In genomic region chr1:235883261-235883927, GRCh38 we compare ENCODE assay signal across 8 cellular contexts. TPM values are rescaled to one million over a fixed set of nuclear protein-coding genes. Genes with fewer than 3 reads are reported as not detected.
A peak's percentile ranks its signal among the peaks of the same experiment; 100 is the strongest.
DNase-seq lines count a peak whose midpoint lies in the region; ATAC-seq, FAIRE-seq and TF ChIP-seq lines count a peak whose summit lies in the region.

No MANE protein-coding gene starts in this region.

- no peak overlapping the region for H4K8ac ChIP-seq in H1 (ENCODE audit: extremely low read depth, insufficient read depth, low read length)

- no peak for TF ChIP-seq CTCF in H1 (IDR thresholded peaks at IDR 0.05; ENCODE audit: control extremely low read depth in 1 of 3, insufficient read depth in 1 of 3, low read depth in 1 of 3, low read length in 3 of 3)

- no peak overlapping the region for H2BK120ac ChIP-seq in H1 (replicated peaks; ENCODE audit: low read depth, low read length)

- no peak overlapping the region for H3K4me2 ChIP-seq in H1 (ENCODE audit: insufficient read depth in 1 of 2, low read depth in 2 of 2, low read length in 2 of 2)

- no peak overlapping the region for H3K56ac ChIP-seq in H1 (replicated peaks; ENCODE audit: insufficient read length, low read depth, low read length)

- 85% methylated on average over 12 of the region's 12 CpGs; no CpG with 5 or more reads in 1 of the 2 experiments for whole genome bisulfite sequencing in H1 (ENCODE audit: extremely low coverage in 1 of 2, insufficient coverage in 1 of 2, insufficient read length in 1 of 2, insufficient replicate concordance in 2 of 2, low coverage in 1 of 2, low lambda C conversion rate in 2 of 2, missing lambda C conversion rate in 1 of 2), 2 experiments

- no peak overlapping the region for H2BK20ac ChIP-seq in H1 (ENCODE audit: low read length)

- TF ChIP-seq EP300 in H1 (IDR thresholded peaks at IDR 0.05; ENCODE audit: borderline replicate concordance in 1 of 2, low read depth in 2 of 2, low read length in 2 of 2) = no peak

- no peak overlapping the region for H3K14ac ChIP-seq in H1 (ENCODE audit: insufficient read length)

- H3K79me1 ChIP-seq in H1 (ENCODE audit: low read depth, low read length) = no peaks in the 10 kb centered on the region; the same call in 1 of the 2 replicates

- no peak overlapping the region for H2BK15ac ChIP-seq in H1 (ENCODE audit: low read length)

- no peak overlapping the region for H3K27ac ChIP-seq in H1 (ENCODE audit: low read depth, low read length)

- no peak overlapping the region for H3K4ac ChIP-seq in H1 (replicated peaks; ENCODE audit: insufficient read length, low read depth, low read length)

- no peak overlapping the region for H2AK5ac ChIP-seq in H1 (ENCODE audit: low read depth, low read length)

- FAIRE-seq in H1 (lab: Jason Lieb, UNC) = no peak

- no peak overlapping the region for H2BK12ac ChIP-seq in H1 (ENCODE audit: low read depth, low read length)

- no peak overlapping the region for H3K18ac ChIP-seq in H1 (ENCODE audit: extremely low read depth, low read length)

- H3K23ac ChIP-seq in H1 (ENCODE audit: insufficient read length) = no peak overlapping the region

- ATAC-seq in GM21737 (IDR thresholded peaks at IDR 0.05; ENCODE audit: unreplicated experiment) = peak; percentile 29

- DNase-seq in Ammon's horn (ENCODE audit: low spot score) = peak; percentile 89
- DNase-seq in H1 (ENCODE audit: low read depth in 1 of 2, low spot score in 2 of 2) = no peak
- DNase-seq in NCI-H2227 treated with DMSO at 0.1 percent for 48 hours (lab: John Stamatoyannopoulos, UW) = no peak
- no peak for DNase-seq in HuH-7 (ENCODE audit: low spot score)
- DNase-seq in stimulated activated CD4-positive, alpha-beta T cell treated with anti-CD3 and anti-CD28 coated beads, Interleukin-2, amount 100 ng/mL, for 24 hours = no peak

- POLR2A ChIA-PET in H1 (lab: Charles Lee; ENCODE audit: partially characterized antibody) = interaction anchor here (1.0 kb wide), 1 partner anchor 18 kb away, joined by 3 read pairs; no protein-coding TSS in a partner anchor

- H3K23me2 ChIP-seq in H1 (ENCODE audit: low read depth, low read length) = no peaks in the 10 kb centered on the region

- H2AFZ ChIP-seq in H1 (ENCODE audit: low read length) = peak overlapping the region; percentile 35

- no peaks in the 10 kb centered on the region for H4K20me1 ChIP-seq in H1 (replicated peaks in 1 of 2; ENCODE audit: control insufficient read depth in 1 of 2, insufficient read depth in 2 of 2, low read length in 2 of 2)

- H3K4me3 ChIP-seq in H1 (ENCODE audit: extremely low read depth in 1 of 4, insufficient read depth in 2 of 4, low read depth in 3 of 4, low read length in 4 of 4) = no peak overlapping the region
- H3K4me3 ChIP-seq in mucosa of stomach (ENCODE audit: low read length) = no peak overlapping the region

- TF ChIP-seq RAD21 in H1 (IDR thresholded peaks at IDR 0.05 in 1 of 2, conservative IDR thresholded peaks at IDR 0.05 in 1 of 2; ENCODE audit: low read depth in 2 of 2, low read length in 2 of 2) = no peak

- TF ChIP-seq POLR2A in H1 (IDR thresholded peaks at IDR 0.05; ENCODE audit: control extremely low read depth in 1 of 2, low read depth in 2 of 2, low read length in 2 of 2) = no peak

- no peak overlapping the region for H3K9ac ChIP-seq in H1 (replicated peaks in 1 of 4; ENCODE audit: extremely low read depth in 1 of 4, low read depth in 3 of 4, low read length in 3 of 4)
- H3K9ac ChIP-seq in mucosa of stomach (ENCODE audit: low read length) = peak overlapping the region; percentile 22

- CTCF ChIA-PET in H1 (lab: Charles Lee; ENCODE audit: partially characterized antibody) = interaction anchor here (1.0 to 1.3 kb wide), 2 partner anchors 23 to 59 kb away, joined by 3 to 4 read pairs; no protein-coding TSS in a partner anchor

- H3K9me3 ChIP-seq in H1 (ENCODE audit: insufficient read depth in 2 of 2, low read depth in 1 of 2, low read length in 1 of 2) (no peaks in the 10 kb centered on the region), mucosa of stomach (ENCODE audit: control insufficient read depth, low read length) (no peaks in the 10 kb centered on the region)

- H3K27me3 ChIP-seq in H1 (replicated peaks in 1 of 4; ENCODE audit: control insufficient read depth in 3 of 4, extremely low read depth in 1 of 4, insufficient read depth in 3 of 4, low read length in 3 of 4) (no peaks in the 10 kb centered on the region), mucosa of stomach (ENCODE audit: control insufficient read depth, insufficient read depth, low read length) (no peaks in the 10 kb centered on the region)

- H3K36me3 ChIP-seq in H1 (ENCODE audit: control insufficient read depth in 2 of 4, insufficient read depth in 4 of 4, low read length in 3 of 4) (no peaks in the 10 kb centered on the region), mucosa of stomach (ENCODE audit: control insufficient read depth, insufficient read depth, low read length) (no peaks in the 10 kb centered on the region)

- H3K79me2 ChIP-seq in H1 (ENCODE audit: control insufficient read depth in 1 of 2, insufficient read depth in 2 of 2, low read length in 2 of 2) = no peaks in the 10 kb centered on the region

- H2BK5ac ChIP-seq in H1 (ENCODE audit: low read depth, low read length) = no peak overlapping the region

- H3K4me1 ChIP-seq in H1 (replicated peaks in 1 of 4; ENCODE audit: control insufficient read depth in 3 of 4, insufficient read depth in 4 of 4, low read length in 3 of 4) (no peaks in the 10 kb centered on the region), mucosa of stomach (ENCODE audit: control insufficient read depth, insufficient read depth, low read length) (peaks cover 36% of the 10 kb centered on the region)

- no peak overlapping the region for H4K91ac ChIP-seq in H1 (replicated peaks; ENCODE audit: insufficient read length, low read length)

- H4K5ac ChIP-seq in H1 (ENCODE audit: insufficient read length, low read depth, low read length) = no peak overlapping the region

TF ChIP-seq in PFSK-1, 5 proteins besides CTCF, POLR2A, EP300 and RAD21 (continues in another document):
- TF ChIP-seq TAF1 (IDR thresholded peaks at IDR 0.05; ENCODE audit: borderline replicate concordance, insufficient read depth, low read length) = no peak
- no peak for TF ChIP-seq FOXP2 (optimal IDR thresholded peaks at IDR 0.05; ENCODE audit: borderline replicate concordance, extremely low read depth, extremely low read length, insufficient read depth)
- TF ChIP-seq SIN3A (IDR thresholded peaks at IDR 0.05; ENCODE audit: borderline replicate concordance, insufficient read depth, low read length) = 0 out of 2 replicates have a peak, but pooled peaks have one; percentile 54
- peak; percentile 22; the same call in 1 of the 2 replicates for TF ChIP-seq POLR2AphosphoS5 (IDR thresholded peaks at IDR 0.05; ENCODE audit: low read depth, low read length)

TF ChIP-seq in H1, 55 proteins besides CTCF, POLR2A, EP300 and RAD21:
- TF ChIP-seq EZH2 (IDR thresholded peaks at IDR 0.05; ENCODE audit: low read depth, low read length, severe bottlenecking) = no peak
- TF ChIP-seq E2F6 (IDR thresholded peaks at IDR 0.05) = no peak
- TF ChIP-seq GTF2F1 (IDR thresholded peaks at IDR 0.05; ENCODE audit: borderline replicate concordance, low read depth, low read length) = no peak
- TF ChIP-seq CHD2 (IDR thresholded peaks at IDR 0.05; ENCODE audit: low read length) = no peak

RNA-seq across cellular contexts. Expression of gene LYST, which starts 16.7 kb away (rescaled TPM):
- polyA plus RNA-seq in PFSK-1 (2012; ENCODE audit: insufficient read length, low read depth) = 3.9 TPM
- 0.23 and 0.58 TPM in 2 replicates for total RNA-seq in H1 (2021; fragmentation: NEBNext Ultra II Directional; extraction: Animal tissue kit (Norgen Biotek cat#: 25700))
- polyA plus RNA-seq in H1 (2011; rRNA removed) = 0.11 and 0.29 TPM in 2 replicates
- 0.21 TPM for polyA plus RNA-seq in H1 (2011; cell fraction: cytosol; rRNA removed)
- polyA plus RNA-seq in H1 (2011; cell fraction: nucleus; rRNA removed) = 0.23 TPM
- polyA plus RNA-seq in H1 (2012, experiment 1 of 2) = 0.12 to 0.36 TPM (median 0.31 TPM) in 4 replicates
- not detected for polyA plus RNA-seq in H1 (2012, experiment 2 of 2)
- 0.30 TPM for polyA plus RNA-seq in H1 (2013, experiment 1 of 2)
- polyA plus RNA-seq in H1 (2013, experiment 2 of 2) = 0.35 TPM
- 0.44 and 0.98 TPM in 2 replicates for polyA minus RNA-seq in H1 (2011; rRNA and poly(A)+ RNA removed)
- polyA minus RNA-seq in H1 (2011; cell fraction: cytosol; rRNA and poly(A)+ RNA removed) = not detected
- polyA minus RNA-seq in H1 (2011; cell fraction: nucleus; rRNA and poly(A)+ RNA removed) = 1.8 TPM
